In genomic region chr4:54227261-54228063, GRCh38 we compare ENCODE assay signal across 8 cellular contexts. TPM values are rescaled to one million over a fixed set of nuclear protein-coding genes. Genes with fewer than 3 reads are reported as not detected.
DNase-seq lines count a peak whose midpoint lies in the region; ATAC-seq and TF ChIP-seq lines count a peak whose summit lies in the region.

No MANE protein-coding gene starts in this region.

- no peaks in the 10 kb centered on the region for H3K9me3 ChIP-seq in CD4-positive, alpha-beta T cell (ENCODE audit: control insufficient read depth, low read length)
- peaks cover 5% of the 10 kb centered on the region; the same call in 1 of the 2 replicates for H3K9me3 ChIP-seq in HAP-1

- H3K4me3 ChIP-seq in HAP-1 (peak overlapping the region; percentile 55), WI38 (ENCODE audit: low read depth, low read length) (peak overlapping the region; percentile 78)

- no peaks in the 10 kb centered on the region for H3K36me3 ChIP-seq in HAP-1 (replicated peaks)

- DNase-seq in CD4-positive, alpha-beta T cell = no peak
- DNase-seq in HAP-1 (ENCODE audit: low spot score in 2 of 2) (peak; percentile 68 to 73), foreskin keratinocyte (peak in 1 of 2 donors; percentile 78), osteocyte (ENCODE audit: extremely low spot score, unreplicated experiment) (peak; percentile 85)
- DNase-seq in stimulated activated CD4-positive, alpha-beta T cell treated with anti-CD3 and anti-CD28 coated beads, Interleukin-4, amount 100 ng/mL, for 24 hours = no peak

- H3K27me3 ChIP-seq in CD4-positive, alpha-beta T cell (ENCODE audit: control insufficient read depth, insufficient read depth, low read length) = peaks cover 95% of the 10 kb centered on the region
- H3K27me3 ChIP-seq in HAP-1 (ENCODE audit: low read depth) = peaks cover 30% of the 10 kb centered on the region
- peaks cover 86% of the 10 kb centered on the region for H3K27me3 ChIP-seq in foreskin keratinocyte

- intact Hi-C loops in CD4-positive, alpha-beta T cell (cut with DNase I, micrococcal nuclease) = no loop called here

- H3K4me3 Mint-ChIP-seq in CD4-positive, alpha-beta T cell = peak overlapping the region; percentile 25
- peak overlapping the region; percentile 84 for H3K4me3 Mint-ChIP-seq in osteocyte (ENCODE audit: unreplicated experiment)

- H3K36me3 Mint-ChIP-seq in CD4-positive, alpha-beta T cell (ENCODE audit: low read depth) = no peaks in the 10 kb centered on the region
- H3K36me3 Mint-ChIP-seq in osteocyte (ENCODE audit: unreplicated experiment) = peaks cover 7% of the 10 kb centered on the region

- peaks cover 94% of the 10 kb centered on the region for H3K27me3 Mint-ChIP-seq in CD4-positive, alpha-beta T cell
- no peaks in the 10 kb centered on the region for H3K27me3 Mint-ChIP-seq in osteocyte (ENCODE audit: unreplicated experiment)

- POLR2A ChIA-PET in CD4-positive, alpha-beta T cell (lab: Charles Lee) = no interaction called here

- in situ Hi-C loops in HAP-1 (cut with MboI; ENCODE audit: low sequenced_read_pairs) = loop anchor here (5.0 to 25.0 kb wide), 6 partner anchors 320 to 1990 kb away; partner anchors contain the start of gene SCFD2

- ATAC-seq in CD4-positive, alpha-beta T cell (ENCODE audit: poor library complexity) = no peak
- ATAC-seq in foreskin keratinocyte (peak; percentile 53), GM19035 (IDR thresholded peaks at IDR 0.05; ENCODE audit: unreplicated experiment) (no peak), GM18498 (IDR thresholded peaks at IDR 0.05; ENCODE audit: unreplicated experiment) (no peak)

- H3K27ac Mint-ChIP-seq in CD4-positive, alpha-beta T cell = no peak overlapping the region
- H3K27ac Mint-ChIP-seq in osteocyte (ENCODE audit: unreplicated experiment) = peak overlapping the region; percentile 87

- H3K27ac ChIP-seq in CD4-positive, alpha-beta T cell (ENCODE audit: low read depth, low read length) = no peak overlapping the region
- no peak overlapping the region for H3K27ac ChIP-seq in foreskin keratinocyte

- no peaks in the 10 kb centered on the region for H3K9me3 Mint-ChIP-seq in CD4-positive, alpha-beta T cell
- H3K9me3 Mint-ChIP-seq in osteocyte (ENCODE audit: unreplicated experiment) = no peaks in the 10 kb centered on the region

- CTCF ChIA-PET in CD4-positive, alpha-beta T cell (lab: Charles Lee) = no interaction called here

- peaks cover 26% of the 10 kb centered on the region for H3K4me1 ChIP-seq in HAP-1
- peaks cover 4% of the 10 kb centered on the region for H3K4me1 ChIP-seq in foreskin keratinocyte

- H3K4me1 Mint-ChIP-seq in CD4-positive, alpha-beta T cell (ENCODE audit: low read depth) = peaks cover 30% of the 10 kb centered on the region
- peaks cover 40% of the 10 kb centered on the region for H3K4me1 Mint-ChIP-seq in osteocyte (ENCODE audit: unreplicated experiment)

- TF ChIP-seq CTCF in CD4-positive, alpha-beta T cell (IDR thresholded peaks at IDR 0.05) = no peak
- TF ChIP-seq CTCF in WI38 (IDR thresholded peaks at IDR 0.05; ENCODE audit: low read depth, low read length) = no peak
- TF ChIP-seq CTCF in foreskin keratinocyte (conservative IDR thresholded peaks at IDR 0.05) = no peak
- no peak for TF ChIP-seq CTCF in osteocyte (IDR thresholded peaks at IDR 0.05)

RNA-seq across cellular contexts. Expression of gene PDGFRA, which starts 1.6 kb away (rescaled TPM):
- total RNA-seq in CD4-positive, alpha-beta T cell = not detected
- 0.07 TPM in 1 of 2 replicates, not detected in the other for total RNA-seq in foreskin keratinocyte
- polyA plus RNA-seq in foreskin keratinocyte = not detected in 2 replicates
- 214 and 232 TPM in 2 replicates for total RNA-seq in osteocyte

Comparison
In these comparisons a context has a peak if more than half of its experiments do, and no peak if none do; other contexts are left out.
1. DNase-seq: peak in HAP-1 (2 of 2) and osteocyte (single experiment); none in CD4-positive, alpha-beta T cell (0 of 10) and stimulated activated CD4-positive, alpha-beta T cell treated with anti-CD3 and anti-CD28 coated beads, Interleukin-4, amount 100 ng/mL, for 24 hours (single experiment).
2. RNA of gene PDGFRA, which starts 1.6 kb away (total RNA-seq): 214 to 232 TPM in osteocyte; 0.07 TPM in foreskin keratinocyte and not detected in CD4-positive, alpha-beta T cell; every median in the first group is over 100 times any median in the second.